In genomic region chr5:145587308-145588071, GRCh38 we compare ENCODE assay signal across 12 cellular contexts.
DNase-seq lines count a peak whose midpoint lies in the region; ATAC-seq and TF ChIP-seq lines count a peak whose summit lies in the region.
"Had no signal": no experiment of that assay in that cellular context is flagged by ENCODE, and none has a peak within 500 bp of the region (broad histone marks: within the 10 kb centered on the region; RNA-seq: fewer than 3 reads in every experiment).

No MANE protein-coding gene starts in this region.

- H3K27me3 Mint-ChIP-seq in activated T-cell treated with anti-CD3 and anti-CD28 coated beads, Interleukin-2, amount 50 U/mL, for 24 hours, result no peaks in the 10 kb centered on the region
- H3K27me3 Mint-ChIP-seq: activated naive CD8-positive, alpha-beta T cell treated with anti-CD3 and anti-CD28 coated beads, Interleukin-2, amount 10 ng/mL, durations not matched to agents 7 days and 5 days; B cell had no signal

- no peaks in the 10 kb centered on the region for H3K9me3 ChIP-seq in fibroblast of lung (ENCODE audit: control insufficient read depth, insufficient read depth, low read depth, low read length)
- H3K9me3 ChIP-seq in skeletal muscle satellite cell (replicated peaks; ENCODE audit: low read length), result no peaks in the 10 kb centered on the region
- H3K9me3 ChIP-seq in SJCRH30 (replicated peaks), result no peaks in the 10 kb centered on the region; the same call in 1 of the 2 replicates

- H3K9ac ChIP-seq in fibroblast of lung (ENCODE audit: insufficient read depth, low read length) (no peak overlapping the region), skeletal muscle satellite cell (ENCODE audit: low read depth, low read length) (no peak overlapping the region)

- H3K4me3 ChIP-seq in fibroblast of lung (replicated peaks in 1 of 4; ENCODE audit: control extremely low read depth in 1 of 4, insufficient read depth in 1 of 4, low read depth in 3 of 4, low read length in 4 of 4) (no peak overlapping the region), skeletal muscle satellite cell (ENCODE audit: low read length) (no peak overlapping the region), SJCRH30 (no peak overlapping the region)

- no peak overlapping the region for H3K4me3 Mint-ChIP-seq in activated T-cell treated with anti-CD3 and anti-CD28 coated beads, Interleukin-2, amount 50 U/mL, for 24 hours
- H3K4me3 Mint-ChIP-seq: activated naive CD8-positive, alpha-beta T cell treated with anti-CD3 and anti-CD28 coated beads, Interleukin-2, amount 10 ng/mL, durations not matched to agents 7 days and 5 days; B cell had no signal

- no peak for DNase-seq in activated T-cell treated with anti-CD3 and anti-CD28 coated beads, Interleukin-2, amount 50 U/mL, for 24 hours
- DNase-seq in activated T-cell treated with anti-CD3 and anti-CD28 coated beads, Interleukin-2, amount 50 U/mL, for 1 hour, result no peak
- DNase-seq in RPMI7951 (ENCODE audit: low read depth), result peak; percentile 75
- DNase-seq in fibroblast of lung (ENCODE audit: low read depth in 2 of 2), result peak; percentile 66 to 97
- no peak for DNase-seq in SJCRH30
- DNase-seq in NCI-H1048 (lab: John Stamatoyannopoulos, UW), result no peak
- DNase-seq: activated naive CD8-positive, alpha-beta T cell treated with anti-CD3 and anti-CD28 coated beads, Interleukin-2, amount 10 ng/mL, durations not matched to agents 7 days and 5 days; H7; NCI-H510A had no signal

- H3K9me3 Mint-ChIP-seq in activated T-cell treated with anti-CD3 and anti-CD28 coated beads, Interleukin-2, amount 50 U/mL, for 24 hours, result peaks cover 10% of the 10 kb centered on the region
- H3K9me3 Mint-ChIP-seq: activated naive CD8-positive, alpha-beta T cell treated with anti-CD3 and anti-CD28 coated beads, Interleukin-2, amount 10 ng/mL, durations not matched to agents 7 days and 5 days had no signal

- H3K27me3 ChIP-seq in fibroblast of lung (ENCODE audit: control insufficient read depth, insufficient read depth, low read length), result no peaks in the 10 kb centered on the region
- H3K27me3 ChIP-seq in skeletal muscle satellite cell (ENCODE audit: control insufficient read depth, insufficient read depth, low read length), result no peaks in the 10 kb centered on the region
- H3K27me3 ChIP-seq in SJCRH30, result no peaks in the 10 kb centered on the region

- H3K79me2 ChIP-seq in fibroblast of lung (ENCODE audit: control insufficient read depth, insufficient read depth, low read length), result no peaks in the 10 kb centered on the region

- peaks cover 2% of the 10 kb centered on the region for H3K4me1 ChIP-seq in fibroblast of lung (ENCODE audit: control insufficient read depth, extremely low read depth, insufficient read depth, low read length)
- H3K4me1 ChIP-seq in skeletal muscle satellite cell (ENCODE audit: control insufficient read depth, insufficient read depth, low read length), result peaks cover 19% of the 10 kb centered on the region
- no peaks in the 10 kb centered on the region for H3K4me1 ChIP-seq in SJCRH30

- no peak for ATAC-seq in GM18867 (IDR thresholded peaks at IDR 0.05; ENCODE audit: unreplicated experiment)

- H3K27ac Mint-ChIP-seq in activated T-cell treated with anti-CD3 and anti-CD28 coated beads, Interleukin-2, amount 50 U/mL, for 24 hours, result peak overlapping the region; percentile 58
- H3K27ac Mint-ChIP-seq: activated naive CD8-positive, alpha-beta T cell treated with anti-CD3 and anti-CD28 coated beads, Interleukin-2, amount 10 ng/mL, durations not matched to agents 7 days and 5 days; B cell had no signal

- no peaks in the 10 kb centered on the region for H4K20me1 ChIP-seq in fibroblast of lung (ENCODE audit: control insufficient read depth, extremely low read depth, insufficient read depth, low read length)

- H2AFZ ChIP-seq in fibroblast of lung (ENCODE audit: low read length), result no peak overlapping the region

- no peak for TF ChIP-seq CTCF in fibroblast of lung (conservative IDR thresholded peaks at IDR 0.05 in 1 of 2, IDR thresholded peaks at IDR 0.05 in 1 of 2; ENCODE audit: low read depth in 1 of 2, low read length in 2 of 2)

- H3K4me2 ChIP-seq in fibroblast of lung (ENCODE audit: extremely low read depth, insufficient read depth, low read length), result peak overlapping the region; percentile 45
- H3K4me2 ChIP-seq in skeletal muscle satellite cell (ENCODE audit: low read length), result peak overlapping the region; percentile 34

- H3K4me1 Mint-ChIP-seq in activated T-cell treated with anti-CD3 and anti-CD28 coated beads, Interleukin-2, amount 50 U/mL, for 24 hours (ENCODE audit: low read depth), result peaks cover 10% of the 10 kb centered on the region
- H3K4me1 Mint-ChIP-seq: activated naive CD8-positive, alpha-beta T cell treated with anti-CD3 and anti-CD28 coated beads, Interleukin-2, amount 10 ng/mL, durations not matched to agents 7 days and 5 days; B cell had no signal

- H3K27ac ChIP-seq in fibroblast of lung (ENCODE audit: insufficient read depth, low read length) (no peak overlapping the region), SJCRH30 (no peak overlapping the region)

- no peaks in the 10 kb centered on the region for H3K36me3 ChIP-seq in fibroblast of lung (ENCODE audit: control insufficient read depth, insufficient read depth, low read length)
- H3K36me3 ChIP-seq in skeletal muscle satellite cell (ENCODE audit: insufficient read depth, low read length), result no peaks in the 10 kb centered on the region
- no peaks in the 10 kb centered on the region for H3K36me3 ChIP-seq in SJCRH30

- no peaks in the 10 kb centered on the region for H3K36me3 Mint-ChIP-seq in activated T-cell treated with anti-CD3 and anti-CD28 coated beads, Interleukin-2, amount 50 U/mL, for 24 hours (ENCODE audit: low read depth)
- H3K36me3 Mint-ChIP-seq: activated naive CD8-positive, alpha-beta T cell treated with anti-CD3 and anti-CD28 coated beads, Interleukin-2, amount 10 ng/mL, durations not matched to agents 7 days and 5 days had no signal

Comparison
In these comparisons a context has a peak if more than half of its experiments do, and no peak if none do; other contexts are left out.
1. DNase-seq: peak in RPMI7951 (single experiment) and fibroblast of lung (2 of 2); none in activated T-cell treated with anti-CD3 and anti-CD28 coated beads, Interleukin-2, amount 50 U/mL, for 24 hours (single experiment), activated T-cell treated with anti-CD3 and anti-CD28 coated beads, Interleukin-2, amount 50 U/mL, for 1 hour (single experiment), SJCRH30 (0 of 2) and NCI-H1048 (single experiment).